12 cellular contexts compared by ENCODE assay signal in the genomic region with DNA sequence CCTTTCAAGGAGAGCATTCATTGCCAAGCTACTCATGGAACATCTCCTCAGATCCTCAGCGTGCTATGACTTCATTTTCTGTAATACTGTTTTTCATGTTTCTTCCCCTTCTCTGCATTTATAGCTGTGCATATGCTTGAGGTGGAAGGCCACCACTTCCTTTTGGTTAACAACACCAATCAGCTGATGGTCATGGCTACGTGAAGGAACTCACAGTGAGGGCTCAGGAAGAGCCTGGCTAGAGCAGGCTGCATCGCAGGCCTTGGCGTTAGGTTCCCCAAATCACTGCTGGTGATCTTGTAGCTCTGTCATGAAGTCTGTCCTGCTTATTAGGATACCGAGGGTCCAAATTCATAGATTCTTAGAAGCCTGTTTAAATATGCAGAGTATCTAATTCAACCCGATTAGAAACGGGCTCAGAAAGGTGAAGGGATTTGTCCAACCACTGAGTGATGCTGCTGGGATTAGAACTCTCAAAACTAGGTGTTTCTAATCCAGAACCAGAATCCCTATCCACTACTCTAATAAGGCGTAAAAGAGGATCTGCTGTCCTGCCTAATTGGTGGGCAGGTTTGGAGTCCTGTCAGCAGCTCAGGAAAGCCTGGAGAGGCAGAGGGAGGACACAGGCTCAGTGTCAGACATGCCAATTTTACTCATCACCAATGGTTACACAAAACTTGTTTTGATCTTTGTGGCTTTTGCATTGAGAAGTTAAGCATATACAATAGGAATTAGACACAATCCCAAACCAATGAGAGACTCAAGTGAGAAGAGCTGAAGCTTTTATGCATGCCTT. TPM values are rescaled to one million over a fixed set of nuclear protein-coding genes. Genes with fewer than 3 reads are reported as not detected.
DNase-seq lines count a peak whose midpoint lies in the region; ATAC-seq and TF ChIP-seq lines count a peak whose summit lies in the region.
"Had no signal": no experiment of that assay in that cellular context is flagged by ENCODE, and none has a peak within 500 bp of the region (broad histone marks: within the 10 kb centered on the region; RNA-seq: fewer than 3 reads in every experiment).

No MANE protein-coding gene starts in this region.

- H3K4me2 ChIP-seq in GM23338, result no peak overlapping the region

- H3K4me3 Mint-ChIP-seq in GM23338, result no peak overlapping the region
- no peak overlapping the region for H3K4me3 Mint-ChIP-seq in activated T-cell treated with anti-CD3 and anti-CD28 coated beads, Interleukin-2, amount 50 U/mL, for 72 hours
- H3K4me3 Mint-ChIP-seq: T-cell had no signal

- H3K27ac ChIP-seq in adrenal gland (peak overlapping the region in 1 of 5 donors; percentile 40), GM23338 (ENCODE audit: low read depth) (no peak overlapping the region)

- no peaks in the 10 kb centered on the region for H3F3A ChIP-seq in GM23338 (replicated peaks; ENCODE audit: low read depth)

- H3K79me2 ChIP-seq in GM23338 (replicated peaks; ENCODE audit: insufficient read depth), result no peaks in the 10 kb centered on the region

- intact Hi-C loops in adrenal gland (cut with DNase I), result no loop called here
- intact Hi-C loops in posterior vena cava (cut with DNase I), result no loop called here

- no peaks in the 10 kb centered on the region for H3K9me3 ChIP-seq in adrenal gland (replicated peaks in 1 of 3)

- H3K36me3 ChIP-seq in adrenal gland (replicated peaks in 1 of 2) (no peaks in the 10 kb centered on the region), GM23338 (ENCODE audit: insufficient read depth) (no peaks in the 10 kb centered on the region)

- peaks cover 3% of the 10 kb centered on the region for H3K27me3 Mint-ChIP-seq in GM23338 (ENCODE audit: insufficient read depth, low read depth, poor library complexity)
- H3K27me3 Mint-ChIP-seq in activated T-cell treated with anti-CD3 and anti-CD28 coated beads, Interleukin-2, amount 50 U/mL, for 72 hours (ENCODE audit: low read depth), result peaks cover 65% of the 10 kb centered on the region

- no peaks in the 10 kb centered on the region for H3K4me1 ChIP-seq in adrenal gland (replicated peaks in 1 of 2)
- no peaks in the 10 kb centered on the region for H3K4me1 ChIP-seq in GM23338 (ENCODE audit: insufficient read depth)

- no peaks in the 10 kb centered on the region; the same call in 1 of the 3 replicates for H3K4me1 Mint-ChIP-seq in GM23338
- H3K4me1 Mint-ChIP-seq in activated T-cell treated with anti-CD3 and anti-CD28 coated beads, Interleukin-2, amount 50 U/mL, for 72 hours (ENCODE audit: low read depth), result no peaks in the 10 kb centered on the region

- 63 to 75% (median 74%) methylated on average over 8 of the region's 8 CpGs for WGBS in adrenal gland, 4 donors

- H2AFZ ChIP-seq in GM23338, result no peak overlapping the region

- no peaks in the 10 kb centered on the region for H3K9me2 ChIP-seq in GM23338 (ENCODE audit: insufficient read depth)

- no peaks in the 10 kb centered on the region for H3K36me3 Mint-ChIP-seq in GM23338 (ENCODE audit: low read depth)
- H3K36me3 Mint-ChIP-seq in activated T-cell treated with anti-CD3 and anti-CD28 coated beads, Interleukin-2, amount 50 U/mL, for 72 hours (ENCODE audit: insufficient read depth in 2 of 2), result no peaks in the 10 kb centered on the region
- H3K36me3 Mint-ChIP-seq: T-cell had no signal

- TF ChIP-seq CTCF in adrenal gland (IDR thresholded peaks at IDR 0.05) (no peak), GM23338 (conservative IDR thresholded peaks at IDR 0.05; ENCODE audit: low read depth in 2 of 2) (no peak)

- H3K27ac Mint-ChIP-seq in GM23338, result no peak overlapping the region
- H3K27ac Mint-ChIP-seq in activated T-cell treated with anti-CD3 and anti-CD28 coated beads, Interleukin-2, amount 50 U/mL, for 72 hours, result no peak overlapping the region

- no peak for TF ChIP-seq POLR2A in adrenal gland (IDR thresholded peaks at IDR 0.05)

- peak; percentile 47 for ATAC-seq in GM18867 (IDR thresholded peaks at IDR 0.05; ENCODE audit: unreplicated experiment)
- peak; percentile 63 for ATAC-seq in HG03175 (IDR thresholded peaks at IDR 0.05; ENCODE audit: unreplicated experiment)
- no peak for ATAC-seq in GM23338
- no peak for ATAC-seq in activated T-cell treated with anti-CD3 and anti-CD28 coated beads, Interleukin-2, amount 50 U/mL, for 72 hours (replicated peaks in 1 of 2)
- ATAC-seq: T-cell had no signal

- H3K9me3 Mint-ChIP-seq in GM23338, result no peaks in the 10 kb centered on the region
- H3K9me3 Mint-ChIP-seq in activated T-cell treated with anti-CD3 and anti-CD28 coated beads, Interleukin-2, amount 50 U/mL, for 72 hours, result no peaks in the 10 kb centered on the region
- H3K9me3 Mint-ChIP-seq: T-cell had no signal

- H3K4me3 ChIP-seq in adrenal gland (no peak overlapping the region), GM23338 (no peak overlapping the region)

- DNase-seq in adrenal gland, result peak in 5 of 7 donors; percentile 14 to 43 (median 28)
- peak; percentile 81 for DNase-seq in posterior vena cava (ENCODE audit: low spot score)
- DNase-seq in GM23338 (ENCODE audit: low spot score), result no peak
- no peak for DNase-seq in activated T-cell treated with anti-CD3 and anti-CD28 coated beads, Interleukin-2, amount 50 U/mL, for 1 hour
- no peak for DNase-seq in activated T-cell treated with anti-CD3 and anti-CD28 coated beads, Interleukin-2, amount 50 U/mL, for 72 hours
- DNase-seq: activated CD8-positive, alpha-beta memory T cell treated with anti-CD3 and anti-CD28 coated beads for 24 hours; cortex of kidney; NCI-H146; stimulated activated naive CD4-positive, alpha-beta T cell had no signal

- H3K27me3 ChIP-seq in adrenal gland (peaks cover 7% of the 10 kb centered on the region), GM23338 (ENCODE audit: insufficient read depth) (no peaks in the 10 kb centered on the region)

- H4K20me1 ChIP-seq in GM23338 (replicated peaks; ENCODE audit: insufficient read depth), result no peaks in the 10 kb centered on the region

TF ChIP-seq in GM23338, 12 proteins besides CTCF, POLR2A, EP300 and RAD21 (continues in another document):
- no peak for TF ChIP-seq POLR2AphosphoS5 (IDR thresholded peaks at IDR 0.05; ENCODE audit: low read depth)
- TF ChIP-seq NANOG (IDR thresholded peaks at IDR 0.05; ENCODE audit: borderline replicate concordance), result no peak
- no peak for TF ChIP-seq REST (IDR thresholded peaks at IDR 0.05; ENCODE audit: unreplicated experiment)
- TF ChIP-seq ZNF331 (CRISPR knock-in tag; IDR thresholded peaks at IDR 0.05; ENCODE audit: low read depth), result no peak
- no peak for TF ChIP-seq ZNF114 (CRISPR knock-in tag; IDR thresholded peaks at IDR 0.05)

RNA-seq across cellular contexts. Expression of gene SYK, which starts 7.5 kb away (rescaled TPM):
- total RNA-seq in adrenal gland (10 to 100 TPM; 11.8 to 21.5 (median 18.3) TPM), posterior vena cava (10 to 100 TPM; 13.2 to 19.5 TPM)
- polyA plus RNA-seq in adrenal gland (1 to 10 TPM; 3.0 to 6.9 (median 3.9) TPM), GM23338 (2016; fragmentation: Nextera tagmentation; extraction: Ambion mirVana) (1.5 and 2.2 TPM in 2 replicates)
- total RNA-seq in GM23338 (2014; rRNA removed; shearing (Covaris generic)), result 5.4 and 5.8 TPM in 2 replicates
- under 1 TPM; 0.19 to 0.44 TPM for total RNA-seq in activated T-cell treated with anti-CD3 and anti-CD28 coated beads, Interleukin-2, amount 50 U/mL, for 72 hours

Comparison
In these comparisons a context has a peak if more than half of its experiments do, and no peak if none do; other contexts are left out.
1. ATAC-seq: peak in GM18867 (single experiment) and HG03175 (single experiment); none in GM23338 (single experiment) and activated T-cell treated with anti-CD3 and anti-CD28 coated beads, Interleukin-2, amount 50 U/mL, for 72 hours (0 of 2).
2. DNase-seq: peak in adrenal gland (5 of 7) and posterior vena cava (single experiment); none in GM23338 (single experiment), activated T-cell treated with anti-CD3 and anti-CD28 coated beads, Interleukin-2, amount 50 U/mL, for 1 hour (single experiment) and activated T-cell treated with anti-CD3 and anti-CD28 coated beads, Interleukin-2, amount 50 U/mL, for 72 hours (0 of 2).